8 cellular contexts compared by ENCODE assay signal in genomic region chr10:1048349-1048731, GRCh38. TPM values are rescaled to one million over a fixed set of nuclear protein-coding genes. Genes with fewer than 3 reads are reported as not detected.
DNase-seq lines count a peak whose midpoint lies in the region; ATAC-seq and TF ChIP-seq lines count a peak whose summit lies in the region.

No MANE protein-coding gene starts in this region.

- TF ChIP-seq POLR2A in sigmoid colon (IDR thresholded peaks at IDR 0.05) = no peak

- DNase-seq in GM12864 (ENCODE audit: low read depth) (no peak), right atrium auricular region (ENCODE audit: low spot score) (peak; percentile 74), sigmoid colon (peak; percentile 89), ecto neural progenitor cell (ENCODE audit: low spot score) (no peak), H4 (ENCODE audit: low spot score) (no peak)
- no peak for DNase-seq in activated naive CD8-positive, alpha-beta T cell treated with anti-CD3 and anti-CD28 coated beads, Interleukin-2, amount 10 ng/mL, durations not matched to agents 7 days and 5 days

- ATAC-seq in HG03460 (IDR thresholded peaks at IDR 0.05; ENCODE audit: unreplicated experiment) (peak; percentile 4), GM21423 (IDR thresholded peaks at IDR 0.05; ENCODE audit: unreplicated experiment) (no peak)
- ATAC-seq in activated naive CD8-positive, alpha-beta T cell treated with anti-CD3 and anti-CD28 coated beads, Interleukin-2, amount 10 ng/mL, durations not matched to agents 7 days and 5 days (ENCODE audit: low read depth) = peak; percentile 1

- H3K4me1 ChIP-seq in right atrium auricular region (peaks cover 0 to 47% of the 10 kb centered on the region in 2 donors), sigmoid colon (peaks cover 0 to 38% (median 26%) of the 10 kb centered on the region in 4 donors)

- H3K9me3 ChIP-seq in right atrium auricular region = no peaks in the 10 kb centered on the region
- H3K9me3 ChIP-seq in sigmoid colon = no peaks in the 10 kb centered on the region

- WGBS in sigmoid colon, 2 donors = 0% methylated on average over 37 of the region's 37 CpGs

- peaks cover 53% of the 10 kb centered on the region for H3K4me1 Mint-ChIP-seq in activated naive CD8-positive, alpha-beta T cell treated with anti-CD3 and anti-CD28 coated beads, Interleukin-2, amount 10 ng/mL, durations not matched to agents 7 days and 5 days

- peak overlapping the region; percentile 98 for H3K4me3 ChIP-seq in GM12864 (ENCODE audit: low read depth, low read length)
- peak overlapping the region; percentile 80 to 89 for H3K4me3 ChIP-seq in right atrium auricular region
- H3K4me3 ChIP-seq in sigmoid colon = peak overlapping the region; percentile 71 to 87 (median 74)

- H3K27ac ChIP-seq in right atrium auricular region (peak overlapping the region; percentile 99 to 100), sigmoid colon (peak overlapping the region; percentile 98 to 100 (median 100))

- no peaks in the 10 kb centered on the region for H3K9me3 Mint-ChIP-seq in activated naive CD8-positive, alpha-beta T cell treated with anti-CD3 and anti-CD28 coated beads, Interleukin-2, amount 10 ng/mL, durations not matched to agents 7 days and 5 days

- H3K27me3 ChIP-seq in right atrium auricular region (no peaks in the 10 kb centered on the region), sigmoid colon (no peaks in the 10 kb centered on the region)

- H3K27ac Mint-ChIP-seq in activated naive CD8-positive, alpha-beta T cell treated with anti-CD3 and anti-CD28 coated beads, Interleukin-2, amount 10 ng/mL, durations not matched to agents 7 days and 5 days = peak overlapping the region; percentile 97

- peaks cover 40% of the 10 kb centered on the region for H3K36me3 Mint-ChIP-seq in activated naive CD8-positive, alpha-beta T cell treated with anti-CD3 and anti-CD28 coated beads, Interleukin-2, amount 10 ng/mL, durations not matched to agents 7 days and 5 days

- peak in 2 of 4 donors; percentile 54 to 60 for TF ChIP-seq EP300 in sigmoid colon (IDR thresholded peaks at IDR 0.05)

- POLR2A ChIA-PET in activated naive CD8-positive, alpha-beta T cell treated with anti-CD3 and anti-CD28 coated beads, Interleukin-2, amount 10 ng/mL, durations not matched to agents 7 days and 5 days (lab: Charles Lee) = interaction anchor here (0.6 to 2.9 kb wide), 13 partner anchors 9 to 912 kb away, joined by 3 to 17 read pairs (median 5); partner anchors contain the start of genes GTPBP4 and LARP4B

- no peaks in the 10 kb centered on the region for H3K27me3 Mint-ChIP-seq in activated naive CD8-positive, alpha-beta T cell treated with anti-CD3 and anti-CD28 coated beads, Interleukin-2, amount 10 ng/mL, durations not matched to agents 7 days and 5 days

- H3K36me3 ChIP-seq in right atrium auricular region (peaks cover 22% of the 10 kb centered on the region), sigmoid colon (peaks cover 0 to 30% (median 0%) of the 10 kb centered on the region in 4 donors)

- H3K4me3 Mint-ChIP-seq in activated naive CD8-positive, alpha-beta T cell treated with anti-CD3 and anti-CD28 coated beads, Interleukin-2, amount 10 ng/mL, durations not matched to agents 7 days and 5 days = peak overlapping the region; percentile 95

- TF ChIP-seq CTCF in GM12864 (IDR thresholded peaks at IDR 0.05; ENCODE audit: low read depth, low read length, missing control alignments) = no peak
- no peak for TF ChIP-seq CTCF in right atrium auricular region (IDR thresholded peaks at IDR 0.05)
- no peak for TF ChIP-seq CTCF in sigmoid colon (IDR thresholded peaks at IDR 0.05)

- intact Hi-C loops in sigmoid colon (cut with DNase I) = loop anchor here (2.0 to 5.0 kb wide), 2 partner anchors 61 to 118 kb away; partner anchors contain the start of genes GTPBP4 and LARP4B

RNA-seq across cellular contexts. Expression of gene IDI1, which starts 0.6 kb away (rescaled TPM):
- total RNA-seq in activated naive CD8-positive, alpha-beta T cell treated with anti-CD3 and anti-CD28 coated beads, Interleukin-2, amount 10 ng/mL, durations not matched to agents 7 days and 5 days = 10 to 100 TPM; 53.8 to 57.6 TPM
- total RNA-seq in right atrium auricular region (10 to 100 TPM; 16.7 to 24.3 TPM), sigmoid colon (10 to 100 TPM; 22.4 to 35.8 (median 32.1) TPM)
- 100 to 1,000 TPM in 2 of 3 donors, 10 to 100 TPM in 1; 91.3 to 223 (median 100) TPM for polyA plus RNA-seq in sigmoid colon
- total RNA-seq in H4 (2014; rRNA removed; shearing (Covaris generic)) = 76.1 and 96.9 TPM in 2 replicates

RNA-seq across cellular contexts. Expression of gene WDR37, which starts 7.8 kb away (rescaled TPM):
- total RNA-seq in activated naive CD8-positive, alpha-beta T cell treated with anti-CD3 and anti-CD28 coated beads, Interleukin-2, amount 10 ng/mL, durations not matched to agents 7 days and 5 days = 10 to 100 TPM; 30.4 to 34.4 TPM
- 10 to 100 TPM; 19.4 to 20.2 TPM for total RNA-seq in right atrium auricular region
- 10 to 100 TPM in 3 of 4 donors, 1 to 10 TPM in 1; 9.6 to 25.5 (median 18.6) TPM for total RNA-seq in sigmoid colon
- 10 to 100 TPM in 1 of 3 donors, 1 to 10 TPM in 2; 5.4 to 10.6 (median 7.2) TPM for polyA plus RNA-seq in sigmoid colon
- 3.2 and 6.2 TPM in 2 replicates for total RNA-seq in H4 (2014; rRNA removed; shearing (Covaris generic))

RNA-seq across cellular contexts. Expression of gene IDI2, which starts 22.7 kb away (rescaled TPM):
- not detected for total RNA-seq in activated naive CD8-positive, alpha-beta T cell treated with anti-CD3 and anti-CD28 coated beads, Interleukin-2, amount 10 ng/mL, durations not matched to agents 7 days and 5 days
- total RNA-seq in right atrium auricular region (under 1 TPM in 1 of 2 donors, not detected in 1; 0.24 TPM), sigmoid colon (not detected)
- not detected for polyA plus RNA-seq in sigmoid colon
- not detected in 2 replicates for total RNA-seq in H4 (2014; rRNA removed; shearing (Covaris generic))

Comparison
In these comparisons a context has a peak if more than half of its experiments do, and no peak if none do; other contexts are left out.
1. DNase-seq: peak in right atrium auricular region (single experiment) and sigmoid colon (single experiment); none in GM12864 (single experiment), activated naive CD8-positive, alpha-beta T cell treated with anti-CD3 and anti-CD28 coated beads, Interleukin-2, amount 10 ng/mL, durations not matched to agents 7 days and 5 days (single experiment), ecto neural progenitor cell (single experiment) and H4 (single experiment).
2. Peak in every context shown above with its lines, with median percentiles within 50 percentile points of each other: H3K4me3 ChIP-seq.